ENCODE assay signal across 8 cellular contexts in genomic region chr1:108561731-108562326, GRCh38. TPM values are rescaled to one million over a fixed set of nuclear protein-coding genes. Genes with fewer than 3 reads are reported as not detected.
A peak's percentile ranks its signal among the peaks of the same experiment; 100 is the strongest.
DNase-seq lines count a peak whose midpoint lies in the region; ATAC-seq and TF ChIP-seq lines count a peak whose summit lies in the region.

No MANE protein-coding gene starts in this region.

- no peaks in the 10 kb centered on the region for H3K36me3 Mint-ChIP-seq in activated CD4-positive, alpha-beta T cell treated with anti-CD3 and anti-CD28 coated beads, Interleukin-2, amount 10 ng/mL, durations not matched to agents 7 days and 5 days (ENCODE audit: low read depth)
- H3K36me3 Mint-ChIP-seq in naive thymus-derived CD8-positive, alpha-beta T cell = no peaks in the 10 kb centered on the region
- no peaks in the 10 kb centered on the region for H3K36me3 Mint-ChIP-seq in stimulated activated naive CD8-positive, alpha-beta T cell treated with anti-CD3 and anti-CD28 coated beads, Interleukin-15, Interleukin-2, amounts not matched to agents 100 ng/mL and 50 ng/mL, for 24 hours (ENCODE audit: low read depth)

- no peaks in the 10 kb centered on the region for H3K9me3 Mint-ChIP-seq in activated CD4-positive, alpha-beta T cell treated with anti-CD3 and anti-CD28 coated beads, Interleukin-2, amount 10 ng/mL, durations not matched to agents 7 days and 5 days
- no peaks in the 10 kb centered on the region for H3K9me3 Mint-ChIP-seq in naive thymus-derived CD8-positive, alpha-beta T cell
- no peaks in the 10 kb centered on the region for H3K9me3 Mint-ChIP-seq in stimulated activated naive CD8-positive, alpha-beta T cell treated with anti-CD3 and anti-CD28 coated beads, Interleukin-15, Interleukin-2, amounts not matched to agents 100 ng/mL and 50 ng/mL, for 24 hours

- peaks cover 30% of the 10 kb centered on the region for H3K4me1 Mint-ChIP-seq in activated CD4-positive, alpha-beta T cell treated with anti-CD3 and anti-CD28 coated beads, Interleukin-2, amount 10 ng/mL, durations not matched to agents 7 days and 5 days
- peaks cover 15 to 42% (median 35%) of the 10 kb centered on the region in 4 donors for H3K4me1 Mint-ChIP-seq in naive thymus-derived CD8-positive, alpha-beta T cell
- H3K4me1 Mint-ChIP-seq in stimulated activated naive CD8-positive, alpha-beta T cell treated with anti-CD3 and anti-CD28 coated beads, Interleukin-15, Interleukin-2, amounts not matched to agents 100 ng/mL and 50 ng/mL, for 24 hours (ENCODE audit: low read depth) = peaks cover 37% of the 10 kb centered on the region

- POLR2A ChIA-PET in activated CD4-positive, alpha-beta T cell treated with anti-CD3 and anti-CD28 coated beads, Interleukin-2, amount 10 ng/mL, durations not matched to agents 7 days and 5 days (lab: Charles Lee) = interaction anchor here (1.0 kb wide), 1 partner anchor 82 kb away, joined by 3 read pairs; no protein-coding TSS in a partner anchor
- POLR2A ChIA-PET in naive thymus-derived CD8-positive, alpha-beta T cell (lab: Charles Lee) = interaction anchor here (0.7 to 4.8 kb wide), 6 partner anchors 8 to 131 kb away, joined by 3 to 82 read pairs (median 20); partner anchors contain the start of genes HENMT1 and PRPF38B

- H3K27ac ChIP-seq in dorsolateral prefrontal cortex = no peak overlapping the region

- H3K4me3 Mint-ChIP-seq in activated CD4-positive, alpha-beta T cell treated with anti-CD3 and anti-CD28 coated beads, Interleukin-2, amount 10 ng/mL, durations not matched to agents 7 days and 5 days = peak overlapping the region; percentile 98
- peak overlapping the region; percentile 92 to 98 (median 97) for H3K4me3 Mint-ChIP-seq in naive thymus-derived CD8-positive, alpha-beta T cell
- peak overlapping the region; percentile 50 for H3K4me3 Mint-ChIP-seq in stimulated activated naive CD8-positive, alpha-beta T cell treated with anti-CD3 and anti-CD28 coated beads, Interleukin-15, Interleukin-2, amounts not matched to agents 100 ng/mL and 50 ng/mL, for 24 hours

- no peak overlapping the region for H3K27ac Mint-ChIP-seq in activated CD4-positive, alpha-beta T cell treated with anti-CD3 and anti-CD28 coated beads, Interleukin-2, amount 10 ng/mL, durations not matched to agents 7 days and 5 days
- peak overlapping the region in 8 of 10 donors; percentile 17 to 82 (median 54) for H3K27ac Mint-ChIP-seq in naive thymus-derived CD8-positive, alpha-beta T cell
- no peak overlapping the region for H3K27ac Mint-ChIP-seq in stimulated activated naive CD8-positive, alpha-beta T cell treated with anti-CD3 and anti-CD28 coated beads, Interleukin-15, Interleukin-2, amounts not matched to agents 100 ng/mL and 50 ng/mL, for 24 hours

- intact Hi-C loops in dorsolateral prefrontal cortex (cut with DNase I) = loop anchor here (5.0 kb wide), 2 partner anchors 45 to 50 kb away; no protein-coding TSS in a partner anchor

- H3K27me3 ChIP-seq in dorsolateral prefrontal cortex = no peaks in the 10 kb centered on the region

- TF ChIP-seq CTCF in dorsolateral prefrontal cortex (IDR thresholded peaks at IDR 0.05 in 54 of 56, conservative IDR thresholded peaks at IDR 0.05 in 2 of 56; ENCODE audit: low read depth in 1 of 56, partially characterized antibody in 56 of 56) = peak in 52 of 56 donors; percentile 7 to 58 (median 43)

- no peaks in the 10 kb centered on the region for H3K27me3 Mint-ChIP-seq in activated CD4-positive, alpha-beta T cell treated with anti-CD3 and anti-CD28 coated beads, Interleukin-2, amount 10 ng/mL, durations not matched to agents 7 days and 5 days
- no peaks in the 10 kb centered on the region for H3K27me3 Mint-ChIP-seq in naive thymus-derived CD8-positive, alpha-beta T cell
- H3K27me3 Mint-ChIP-seq in stimulated activated naive CD8-positive, alpha-beta T cell treated with anti-CD3 and anti-CD28 coated beads, Interleukin-15, Interleukin-2, amounts not matched to agents 100 ng/mL and 50 ng/mL, for 24 hours = no peaks in the 10 kb centered on the region

- CTCF ChIA-PET in activated CD4-positive, alpha-beta T cell treated with anti-CD3 and anti-CD28 coated beads, Interleukin-2, amount 10 ng/mL, durations not matched to agents 7 days and 5 days (lab: Charles Lee) = interaction anchor here (1.0 to 3.8 kb wide), 9 partner anchors 8 to 375 kb away, joined by 3 to 27 read pairs (median 7); partner anchors contain the start of gene PRPF38B

- ATAC-seq in GM18870 (IDR thresholded peaks at IDR 0.05; ENCODE audit: unreplicated experiment) (peak; percentile 38), HG03135 (IDR thresholded peaks at IDR 0.05; ENCODE audit: unreplicated experiment) (peak; percentile 43)
- ATAC-seq in naive thymus-derived CD8-positive, alpha-beta T cell = peak; percentile 62 to 64

- peak overlapping the region in 55 of 59 donors; percentile 39 to 86 (median 71) for H3K4me3 ChIP-seq in dorsolateral prefrontal cortex

- peak; percentile 16 for DNase-seq in AG20443 (ENCODE audit: low spot score)
- peak; percentile 42 for DNase-seq in NCI-H524 treated with DMSO at 0.1 percent for 48 hours (lab: John Stamatoyannopoulos, UW)
- DNase-seq in activated CD4-positive, alpha-beta T cell treated with anti-CD3 and anti-CD28 coated beads, Interleukin-2, amount 10 ng/mL, durations not matched to agents 7 days and 5 days = peak; percentile 90
- DNase-seq in dorsolateral prefrontal cortex = peak in 7 of 10 donors; percentile 31 to 55 (median 47)
- peak; percentile 70 to 92 (median 82) for DNase-seq in naive thymus-derived CD8-positive, alpha-beta T cell

RNA-seq across cellular contexts. Expression of gene EEIG2, which starts 1.9 kb away (rescaled TPM):
- 10 to 100 TPM; 14.5 to 16.3 TPM for total RNA-seq in activated CD4-positive, alpha-beta T cell treated with anti-CD3 and anti-CD28 coated beads, Interleukin-2, amount 10 ng/mL, durations not matched to agents 7 days and 5 days
- 10 to 100 TPM; 15.5 to 50.7 (median 31.6) TPM for total RNA-seq in dorsolateral prefrontal cortex
- total RNA-seq in naive thymus-derived CD8-positive, alpha-beta T cell = 10 to 100 TPM; 10.3 to 12.1 TPM
- polyA plus RNA-seq in naive thymus-derived CD8-positive, alpha-beta T cell = 1 to 10 TPM in 1 of 3 donors, under 1 TPM in 2; 0.48 to 2.4 (median 0.75) TPM

Comparison
In these comparisons a context has a peak if more than half of its experiments do, and no peak if none do; other contexts are left out.
1. DNase-seq: peak in every context shown above with its lines; median percentile 90 in activated CD4-positive, alpha-beta T cell treated with anti-CD3 and anti-CD28 coated beads, Interleukin-2, amount 10 ng/mL, durations not matched to agents 7 days and 5 days; 82 in naive thymus-derived CD8-positive, alpha-beta T cell; 47 in dorsolateral prefrontal cortex; 42 in NCI-H524 treated with DMSO at 0.1 percent for 48 hours; 16 in AG20443.
2. H3K27ac Mint-ChIP-seq: peak in naive thymus-derived CD8-positive, alpha-beta T cell (8 of 10); none in activated CD4-positive, alpha-beta T cell treated with anti-CD3 and anti-CD28 coated beads, Interleukin-2, amount 10 ng/mL, durations not matched to agents 7 days and 5 days (single experiment) and stimulated activated naive CD8-positive, alpha-beta T cell treated with anti-CD3 and anti-CD28 coated beads, Interleukin-15, Interleukin-2, amounts not matched to agents 100 ng/mL and 50 ng/mL, for 24 hours (single experiment).
3. Peak in every context shown above with its lines, with median percentiles within 50 percentile points of each other: ATAC-seq and H3K4me3 Mint-ChIP-seq.